8 cellular contexts compared by ENCODE assay signal in the genomic region with DNA sequence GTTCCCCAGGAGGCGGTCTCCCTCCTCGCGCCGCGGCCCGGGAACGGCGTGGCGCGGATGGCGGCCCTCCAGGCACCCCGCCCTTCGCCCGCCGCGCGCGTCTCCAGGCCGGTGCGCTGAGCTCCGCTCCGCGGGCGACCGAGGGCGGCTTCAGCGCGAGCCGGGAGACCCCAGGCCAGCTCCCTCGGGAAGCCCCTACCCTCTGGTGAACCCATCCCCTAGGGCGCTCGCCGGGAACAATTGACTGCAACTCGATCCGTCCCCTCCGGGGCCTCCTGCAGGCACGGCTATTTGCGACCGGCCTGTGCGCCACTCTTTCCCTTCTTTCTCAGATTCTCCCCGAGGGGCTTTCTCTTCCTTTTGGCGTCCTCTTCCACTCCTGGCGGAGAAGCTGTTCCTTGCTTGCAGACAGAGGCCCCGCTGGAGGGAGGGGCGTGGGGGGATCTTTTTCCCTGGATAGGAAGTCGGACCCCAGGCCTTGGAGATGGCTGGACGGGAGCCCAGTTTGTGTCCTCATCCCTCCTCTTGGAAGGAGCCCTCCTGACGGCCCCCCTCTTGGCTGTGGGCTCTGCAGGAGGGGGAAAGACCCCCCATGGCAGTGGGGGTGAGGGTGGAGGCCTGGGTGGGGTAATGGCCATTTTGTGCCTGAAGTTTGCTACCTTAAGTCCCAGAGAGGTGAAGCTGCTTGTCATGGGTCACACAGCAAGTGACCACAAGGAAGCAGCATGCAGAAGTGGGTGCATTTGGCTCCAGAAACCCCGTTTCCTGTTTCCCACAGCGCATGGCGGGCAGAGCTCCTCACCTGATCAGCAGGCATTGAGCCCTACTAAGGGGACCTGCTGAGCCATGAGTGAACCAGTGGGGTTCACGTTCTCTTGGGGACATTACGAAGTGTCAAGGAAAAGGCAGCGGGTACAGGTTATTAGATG. TPM values are rescaled to one million over a fixed set of nuclear protein-coding genes. Genes with fewer than 3 reads are reported as not detected.
DNase-seq lines count a peak whose midpoint lies in the region; ATAC-seq and TF ChIP-seq lines count a peak whose summit lies in the region.

No MANE protein-coding gene starts in this region.

- peaks cover 11% of the 10 kb centered on the region for H3F3A ChIP-seq in PC-3 (ENCODE audit: low read length, unreplicated experiment)

- H3K79me2 ChIP-seq in PC-3 (ENCODE audit: low read length): peaks cover 72% of the 10 kb centered on the region

- intact Hi-C loops in PC-3 (cut with micrococcal nuclease): loop anchor here (5.0 kb wide), 1 partner anchor 47 kb away; no protein-coding TSS in a partner anchor
- intact Hi-C loops in dendritic cell treated with granulocyte-macrophage colony-stimulating factor and Interleukin-4, amounts not matched to agents 40 ng/mL and 50 ng/mL, for 4 days (cut with micrococcal nuclease): no loop called here
- intact Hi-C loops in mucosa of descending colon (cut with DNase I, micrococcal nuclease): no loop called here
- intact Hi-C loops in aorta (cut with DNase I): loop anchor here in 1 of 2 donors (5.0 kb wide), 1 partner anchor 37 kb away; no protein-coding TSS in a partner anchor

- H3K4me1 Mint-ChIP-seq in dendritic cell treated with granulocyte-macrophage colony-stimulating factor and Interleukin-4, amounts not matched to agents 40 ng/mL and 50 ng/mL, for 4 days (ENCODE audit: low read depth): peaks cover 71% of the 10 kb centered on the region

- ATAC-seq in PC-3 (peak; percentile 0), mucosa of descending colon (no peak), aorta (ENCODE audit: low FRiP score) (peak; percentile 3), GM21390 (IDR thresholded peaks at IDR 0.05; ENCODE audit: unreplicated experiment) (no peak)

- H3K4me3 ChIP-seq in PC-3 (ENCODE audit: low read length): peak overlapping the region; percentile 97
- H3K4me3 ChIP-seq in mucosa of descending colon: peak overlapping the region; percentile 9
- peak overlapping the region; percentile 72 to 74 for H3K4me3 ChIP-seq in aorta (ENCODE audit: low read length in 2 of 2)

- no peaks in the 10 kb centered on the region for H3K36me3 Mint-ChIP-seq in dendritic cell treated with granulocyte-macrophage colony-stimulating factor and Interleukin-4, amounts not matched to agents 40 ng/mL and 50 ng/mL, for 4 days (ENCODE audit: low read depth)

- TSS peak; percentile 88 for BruUV-seq in PC-3 (replicated peaks; lab: Mats Ljungman, UMichigan)

- H3K36me3 ChIP-seq in PC-3 (ENCODE audit: low read depth, low read length): no peaks in the 10 kb centered on the region
- no peaks in the 10 kb centered on the region for H3K36me3 ChIP-seq in mucosa of descending colon (ENCODE audit: low read depth)
- H3K36me3 ChIP-seq in aorta (ENCODE audit: control insufficient read depth in 1 of 2, insufficient read depth in 2 of 2, low read length in 1 of 2): no peaks in the 10 kb centered on the region

- no peaks in the 10 kb centered on the region for H3K27me3 ChIP-seq in PC-3 (ENCODE audit: low read length)
- peaks cover 0 to 2% of the 10 kb centered on the region in 2 donors for H3K27me3 ChIP-seq in aorta (ENCODE audit: control insufficient read depth in 1 of 2, insufficient read depth in 2 of 2, low read length in 1 of 2)

- H4K20me1 ChIP-seq in PC-3 (ENCODE audit: low read length): peaks cover 48% of the 10 kb centered on the region

- TF ChIP-seq CTCF in PC-3 (conservative IDR thresholded peaks at IDR 0.05; ENCODE audit: low read depth, low read length): no peak
- no peak for TF ChIP-seq CTCF in mucosa of descending colon (IDR thresholded peaks at IDR 0.05)

- H3K9me2 ChIP-seq in PC-3 (replicated peaks; ENCODE audit: low read length): no peaks in the 10 kb centered on the region

- H3K9ac ChIP-seq in PC-3 (ENCODE audit: low read length): peak overlapping the region; percentile 80

- peak overlapping the region; percentile 79 for H3K4me3 Mint-ChIP-seq in dendritic cell treated with granulocyte-macrophage colony-stimulating factor and Interleukin-4, amounts not matched to agents 40 ng/mL and 50 ng/mL, for 4 days

- H3K27ac ChIP-seq in PC-3 (ENCODE audit: low read length) (peak overlapping the region; percentile 93), aorta (ENCODE audit: low read depth in 1 of 2, low read length in 2 of 2) (peak overlapping the region in 1 of 2 donors; percentile 15)

- H3K4me2 ChIP-seq in PC-3 (ENCODE audit: low read length): peak overlapping the region; percentile 100

- WGBS in aorta, 2 donors: 1% methylated on average over 53 to 54 of the region's 54 CpGs

- H3K27me3 Mint-ChIP-seq in dendritic cell treated with granulocyte-macrophage colony-stimulating factor and Interleukin-4, amounts not matched to agents 40 ng/mL and 50 ng/mL, for 4 days: peaks cover 63% of the 10 kb centered on the region

- peak; percentile 20 for DNase-seq in stimulated activated CD4-positive, alpha-beta T cell treated with anti-CD3 and anti-CD28 coated beads, Interleukin-4, amount 100 ng/mL, for 1 hour
- no peak for DNase-seq in stimulated activated CD4-positive, alpha-beta T cell treated with anti-CD3 and anti-CD28 coated beads, Interleukin-12 subunit alpha, Interleukin-12 subunit beta, amount 100 ng/mL, for 4 hours
- DNase-seq in PC-3 (peak; percentile 33), mucosa of descending colon (no peak), aorta (peak in 1 of 2 donors; percentile 65), AG08395 (ENCODE audit: low spot score) (no peak)

- H2AFZ ChIP-seq in PC-3 (ENCODE audit: low read length): no peak overlapping the region

- no peaks in the 10 kb centered on the region for H3K9me3 Mint-ChIP-seq in dendritic cell treated with granulocyte-macrophage colony-stimulating factor and Interleukin-4, amounts not matched to agents 40 ng/mL and 50 ng/mL, for 4 days

- POLR2A ChIA-PET in PC-3 (lab: Charles Lee; ENCODE audit: unreplicated experiment): no interaction called here

- H3K4me1 ChIP-seq in PC-3 (ENCODE audit: insufficient read depth, low read length) (peaks cover 52% of the 10 kb centered on the region), mucosa of descending colon (ENCODE audit: low read depth) (peaks cover 32% of the 10 kb centered on the region), aorta (ENCODE audit: control insufficient read depth in 1 of 2, insufficient read depth in 2 of 2, low read length in 2 of 2) (no peaks in the 10 kb centered on the region)

- peak overlapping the region; percentile 49 for H3K27ac Mint-ChIP-seq in dendritic cell treated with granulocyte-macrophage colony-stimulating factor and Interleukin-4, amounts not matched to agents 40 ng/mL and 50 ng/mL, for 4 days

- CTCF ChIA-PET in PC-3 (lab: Charles Lee): interaction anchor here (0.6 to 1.5 kb wide), 2 partner anchors 36 to 98 kb away, joined by 3 to 5 read pairs; no protein-coding TSS in a partner anchor

- H3K9me3 ChIP-seq in PC-3 (ENCODE audit: low read length): no peaks in the 10 kb centered on the region
- no peaks in the 10 kb centered on the region for H3K9me3 ChIP-seq in mucosa of descending colon
- no peaks in the 10 kb centered on the region for H3K9me3 ChIP-seq in aorta (ENCODE audit: control insufficient read depth, low read length)

RNA-seq across cellular contexts. Expression of gene FSCN1, which starts 2.3 kb away (rescaled TPM):
- total RNA-seq in PC-3 (2014; rRNA removed) (318 and 403 TPM in 2 replicates), mucosa of descending colon (10 to 100 TPM in 2 of 3 donors, 1 to 10 TPM in 1; 5.5 to 17.3 (median 12.7) TPM), aorta (10 to 100 TPM; 35.1 to 59.4 TPM)
- 10 to 100 TPM in 1 of 2 donors, 1 to 10 TPM in 1; 9.0 to 16.7 TPM for polyA plus RNA-seq in aorta

Comparison
In these comparisons a context has a peak if more than half of its experiments do, and no peak if none do; other contexts are left out.
1. DNase-seq: peak in stimulated activated CD4-positive, alpha-beta T cell treated with anti-CD3 and anti-CD28 coated beads, Interleukin-4, amount 100 ng/mL, for 1 hour (single experiment) and PC-3 (single experiment); none in stimulated activated CD4-positive, alpha-beta T cell treated with anti-CD3 and anti-CD28 coated beads, Interleukin-12 subunit alpha, Interleukin-12 subunit beta, amount 100 ng/mL, for 4 hours (single experiment), mucosa of descending colon (0 of 3) and AG08395 (single experiment).
2. ATAC-seq: peak in PC-3 (single experiment) and aorta (single experiment); none in mucosa of descending colon (single experiment) and GM21390 (single experiment).
3. H3K4me3 ChIP-seq: peak in every context shown above with its lines; median percentile 97 in PC-3; 73 in aorta; 9 in mucosa of descending colon.